In the genomic region with DNA sequence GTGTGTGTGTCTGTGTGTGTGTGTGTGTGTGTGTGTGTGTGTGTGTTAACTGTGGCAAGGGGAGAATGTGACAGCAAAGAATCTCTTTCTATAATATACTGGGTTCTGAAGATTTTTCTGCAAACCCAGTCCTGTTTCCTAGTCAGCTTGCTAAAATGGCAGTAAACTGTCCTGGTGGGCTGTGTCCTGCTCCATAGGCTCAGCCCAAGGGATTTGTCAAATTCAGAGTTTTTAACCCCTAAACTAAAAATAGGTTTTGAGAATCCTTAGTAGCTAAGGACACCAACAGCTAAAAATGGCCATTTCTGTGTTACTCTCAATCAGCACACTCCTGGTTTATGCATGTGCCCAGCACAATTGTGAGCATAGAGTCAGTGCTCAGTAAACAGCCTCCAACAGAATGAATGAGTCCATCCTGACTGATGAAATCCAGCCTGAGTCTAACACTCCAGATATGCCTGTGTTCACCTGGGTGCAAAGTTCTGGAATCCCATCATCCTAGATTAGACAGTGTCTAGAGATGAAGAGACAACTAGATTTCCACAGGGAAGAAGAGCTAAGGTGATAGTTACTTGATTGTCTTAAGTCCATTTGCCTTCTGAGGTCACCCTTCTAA, we compare ENCODE assay signal across 1 cellular context.
TF ChIP-seq lines count a peak whose summit lies in the region.

No MANE protein-coding gene starts in this region.

TF ChIP-seq in HepG2, 621 proteins besides CTCF, POLR2A, EP300 and RAD21 (continued from another document and continues in another):
- TF ChIP-seq ZBTB4 (CRISPR knock-in tag; IDR thresholded peaks at IDR 0.05; ENCODE audit: borderline replicate concordance) (no peak), RNF2 (conservative IDR thresholded peaks at IDR 0.05; ENCODE audit: low read depth) (no peak; the same call in 1 of the 2 replicates), ZNF431 (CRISPR knock-in tag; IDR thresholded peaks at IDR 0.05; ENCODE audit: borderline replicate concordance, low read depth) (no peak), ZFP82 (CRISPR knock-in tag; IDR thresholded peaks at IDR 0.05; ENCODE audit: borderline replicate concordance) (no peak), ERF (CRISPR knock-in tag; IDR thresholded peaks at IDR 0.05) (peak; percentile 68; the same call in 1 of the 2 replicates), ZNF292 (CRISPR knock-in tag; IDR thresholded peaks at IDR 0.05; ENCODE audit: borderline replicate concordance, low read depth) (peak; percentile 98; the same call in 1 of the 2 replicates), NFAT5 (CRISPR knock-in tag; IDR thresholded peaks at IDR 0.05) (no peak), IRF2 (CRISPR knock-in tag; IDR thresholded peaks at IDR 0.05) (peak; percentile 93), HNRNPL (IDR thresholded peaks at IDR 0.05; ENCODE audit: low read depth, low read length) (no peak), ZBTB8A (CRISPR knock-in tag; IDR thresholded peaks at IDR 0.05; ENCODE audit: borderline replicate concordance, low read depth) (no peak), SP4 (CRISPR knock-in tag; IDR thresholded peaks at IDR 0.05) (no peak), ZNF772 (CRISPR knock-in tag; IDR thresholded peaks at IDR 0.05) (0 out of 2 replicates have a peak, but pooled peaks have one; percentile 44), ZNF761 (CRISPR knock-in tag; conservative IDR thresholded peaks at IDR 0.05) (no peak), ZNF556 (CRISPR knock-in tag; IDR thresholded peaks at IDR 0.05; ENCODE audit: borderline replicate concordance) (peak; percentile 86; the same call in 1 of the 2 replicates), ZNF879 (CRISPR knock-in tag; IDR thresholded peaks at IDR 0.05) (no peak), ARID5B (CRISPR knock-in tag; IDR thresholded peaks at IDR 0.05) (peak; percentile 97), ZNF576 (CRISPR knock-in tag; IDR thresholded peaks at IDR 0.05) (no peak), SOX5 (CRISPR knock-in tag; IDR thresholded peaks at IDR 0.05; ENCODE audit: borderline replicate concordance) (peak; percentile 94), RFXAP (CRISPR knock-in tag; IDR thresholded peaks at IDR 0.05; ENCODE audit: borderline replicate concordance) (no peak), AGO1 (IDR thresholded peaks at IDR 0.05; ENCODE audit: low read depth, low read length, poor library complexity, severe bottlenecking) (no peak), MYC (CRISPR knock-in tag; IDR thresholded peaks at IDR 0.05; ENCODE audit: borderline replicate concordance) (no peak), HMG20A (CRISPR knock-in tag; IDR thresholded peaks at IDR 0.05; ENCODE audit: borderline replicate concordance) (peak; percentile 76; the same call in 1 of the 2 replicates), U2AF1 (optimal IDR thresholded peaks at IDR 0.05; ENCODE audit: low read depth, low read length) (no peak), ZNF414 (CRISPR knock-in tag; IDR thresholded peaks at IDR 0.05) (peak; percentile 90; the same call in 1 of the 2 replicates)
- TF ChIP-seq, protein P1, sequence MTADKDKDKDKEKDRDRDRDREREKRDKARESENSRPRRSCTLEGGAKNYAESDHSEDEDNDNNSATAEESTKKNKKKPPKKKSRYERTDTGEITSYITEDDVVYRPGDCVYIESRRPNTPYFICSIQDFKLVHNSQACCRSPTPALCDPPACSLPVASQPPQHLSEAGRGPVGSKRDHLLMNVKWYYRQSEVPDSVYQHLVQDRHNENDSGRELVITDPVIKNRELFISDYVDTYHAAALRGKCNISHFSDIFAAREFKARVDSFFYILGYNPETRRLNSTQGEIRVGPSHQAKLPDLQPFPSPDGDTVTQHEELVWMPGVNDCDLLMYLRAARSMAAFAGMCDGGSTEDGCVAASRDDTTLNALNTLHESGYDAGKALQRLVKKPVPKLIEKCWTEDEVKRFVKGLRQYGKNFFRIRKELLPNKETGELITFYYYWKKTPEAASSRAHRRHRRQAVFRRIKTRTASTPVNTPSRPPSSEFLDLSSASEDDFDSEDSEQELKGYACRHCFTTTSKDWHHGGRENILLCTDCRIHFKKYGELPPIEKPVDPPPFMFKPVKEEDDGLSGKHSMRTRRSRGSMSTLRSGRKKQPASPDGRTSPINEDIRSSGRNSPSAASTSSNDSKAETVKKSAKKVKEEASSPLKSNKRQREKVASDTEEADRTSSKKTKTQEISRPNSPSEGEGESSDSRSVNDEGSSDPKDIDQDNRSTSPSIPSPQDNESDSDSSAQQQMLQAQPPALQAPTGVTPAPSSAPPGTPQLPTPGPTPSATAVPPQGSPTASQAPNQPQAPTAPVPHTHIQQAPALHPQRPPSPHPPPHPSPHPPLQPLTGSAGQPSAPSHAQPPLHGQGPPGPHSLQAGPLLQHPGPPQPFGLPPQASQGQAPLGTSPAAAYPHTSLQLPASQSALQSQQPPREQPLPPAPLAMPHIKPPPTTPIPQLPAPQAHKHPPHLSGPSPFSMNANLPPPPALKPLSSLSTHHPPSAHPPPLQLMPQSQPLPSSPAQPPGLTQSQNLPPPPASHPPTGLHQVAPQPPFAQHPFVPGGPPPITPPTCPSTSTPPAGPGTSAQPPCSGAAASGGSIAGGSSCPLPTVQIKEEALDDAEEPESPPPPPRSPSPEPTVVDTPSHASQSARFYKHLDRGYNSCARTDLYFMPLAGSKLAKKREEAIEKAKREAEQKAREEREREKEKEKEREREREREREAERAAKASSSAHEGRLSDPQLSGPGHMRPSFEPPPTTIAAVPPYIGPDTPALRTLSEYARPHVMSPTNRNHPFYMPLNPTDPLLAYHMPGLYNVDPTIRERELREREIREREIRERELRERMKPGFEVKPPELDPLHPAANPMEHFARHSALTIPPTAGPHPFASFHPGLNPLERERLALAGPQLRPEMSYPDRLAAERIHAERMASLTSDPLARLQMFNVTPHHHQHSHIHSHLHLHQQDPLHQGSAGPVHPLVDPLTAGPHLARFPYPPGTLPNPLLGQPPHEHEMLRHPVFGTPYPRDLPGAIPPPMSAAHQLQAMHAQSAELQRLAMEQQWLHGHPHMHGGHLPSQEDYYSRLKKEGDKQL (CRISPR knock-in tag; IDR thresholded peaks at IDR 0.05; ENCODE audit: low read depth), result peak; percentile 70; the same call in 1 of the 2 replicates
- TF ChIP-seq, protein P2, sequence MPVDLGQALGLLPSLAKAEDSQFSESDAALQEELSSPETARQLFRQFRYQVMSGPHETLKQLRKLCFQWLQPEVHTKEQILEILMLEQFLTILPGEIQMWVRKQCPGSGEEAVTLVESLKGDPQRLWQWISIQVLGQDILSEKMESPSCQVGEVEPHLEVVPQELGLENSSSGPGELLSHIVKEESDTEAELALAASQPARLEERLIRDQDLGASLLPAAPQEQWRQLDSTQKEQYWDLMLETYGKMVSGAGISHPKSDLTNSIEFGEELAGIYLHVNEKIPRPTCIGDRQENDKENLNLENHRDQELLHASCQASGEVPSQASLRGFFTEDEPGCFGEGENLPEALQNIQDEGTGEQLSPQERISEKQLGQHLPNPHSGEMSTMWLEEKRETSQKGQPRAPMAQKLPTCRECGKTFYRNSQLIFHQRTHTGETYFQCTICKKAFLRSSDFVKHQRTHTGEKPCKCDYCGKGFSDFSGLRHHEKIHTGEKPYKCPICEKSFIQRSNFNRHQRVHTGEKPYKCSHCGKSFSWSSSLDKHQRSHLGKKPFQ (CRISPR knock-in tag; IDR thresholded peaks at IDR 0.05; ENCODE audit: insufficient replicate concordance), result no peak
